25 cellular contexts compared by ENCODE assay signal in the genomic region with DNA sequence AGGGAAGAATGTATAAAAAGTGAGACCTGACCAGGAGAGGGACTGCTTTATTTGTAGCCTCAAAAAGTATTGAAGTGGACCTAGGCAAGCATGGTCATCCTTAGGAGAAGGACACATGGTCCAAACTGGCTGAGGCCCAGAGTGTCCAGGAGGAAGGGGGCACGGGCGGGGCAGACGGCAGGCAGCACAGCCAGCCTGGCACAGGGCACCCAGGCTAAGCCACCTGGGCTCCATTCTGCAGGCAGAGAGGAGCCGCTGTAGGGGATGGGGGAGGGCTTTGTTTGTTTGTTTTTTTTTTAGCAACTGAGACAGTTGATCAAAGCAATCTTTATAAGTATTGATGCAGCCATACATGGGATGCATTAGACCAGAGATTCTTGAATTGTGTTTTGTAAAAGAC.
"Had no signal": no experiment of that assay in that cellular context is flagged by ENCODE, and none has a peak within 500 bp of the region (broad histone marks: within the 10 kb centered on the region; RNA-seq: fewer than 3 reads in every experiment).

No MANE protein-coding gene starts in this region.

- ATAC-seq: activated CD8-positive, alpha-beta T cell treated with anti-CD3 and anti-CD28 coated beads, Interleukin-2, amount 10 ng/mL, durations not matched to agents 7 days and 5 days; body of pancreas; K562; PC-3; WTC11 had no signal

- H3K36me3 ChIP-seq: ascending aorta had no signal

- H3K27me3 Mint-ChIP-seq: activated naive CD4-positive, alpha-beta T cell treated with anti-CD3 and anti-CD28 coated beads, Interleukin-2, amount 50 U/mL, for 24 hours; activated T-cell treated with anti-CD3 and anti-CD28 coated beads, Interleukin-2, amount 50 U/mL, for 24 hours had no signal

- H3K4me1 Mint-ChIP-seq: activated naive CD4-positive, alpha-beta T cell treated with anti-CD3 and anti-CD28 coated beads, Interleukin-2, amount 50 U/mL, for 24 hours had no signal

- DNase-seq: activated CD4-positive, alpha-beta T cell treated with anti-CD3 and anti-CD28 coated beads for 48 hours; activated CD4-positive, alpha-beta T cell treated with anti-CD3 and anti-CD28 coated beads, Interleukin-2, amount 50 U/mL, for 4 hours; activated CD4-positive, CD25-positive, alpha-beta regulatory T cell treated with anti-CD3 and anti-CD28 coated beads, Interleukin-2, amount 50 U/mL, for 72 hours; activated CD8-positive, alpha-beta T cell treated with anti-CD3 and anti-CD28 coated beads, Interleukin-2, amount 10 ng/mL, durations not matched to agents 7 days and 5 days; activated effector memory CD4-positive, alpha-beta T cell treated with Interleukin-2 at 50 U/mL for 16 hours; activated naive CD4-positive, alpha-beta T cell; activated T-cell treated with anti-CD3 and anti-CD28 coated beads, Interleukin-2, amount 50 U/mL, for 24 hours; body of pancreas; central memory CD4-positive, alpha-beta T cell; Karpas-422; MM.1S; NCI-H1105; NCI-H1436 treated with DMSO at 0.1 percent for 48 hours; NCI-H187; NCI-H2081; NCI-H526; PC-3; SHP77 treated with DMSO at 0.1 percent for 48 hours; T-helper 9 cell had no signal

- H3K4me3 ChIP-seq: ascending aorta, body of pancreas, K562 had no signal

- H3K4me3 Mint-ChIP-seq: activated CD8-positive, alpha-beta T cell treated with anti-CD3 and anti-CD28 coated beads, Interleukin-2, amount 10 ng/mL, durations not matched to agents 7 days and 5 days; activated naive CD4-positive, alpha-beta T cell treated with anti-CD3 and anti-CD28 coated beads, Interleukin-2, amount 50 U/mL, for 24 hours; activated T-cell treated with anti-CD3 and anti-CD28 coated beads, Interleukin-2, amount 50 U/mL, for 24 hours; activated T-helper 1 cell treated with anti-CD3 and anti-CD28 coated beads, Interleukin-12 subunit alpha, Interleukin-12 subunit beta, Interleukin-2, Interleukin-4 antibody, amounts not matched to agents 30 ng/mL and 10 ng/mL and 1 ng/mL, durations not matched to agents 14 hours and 24 hours and 36 hours; T-helper 1 cell treated with Interleukin-12 subunit alpha and Interleukin-12 subunit beta and Interleukin-4 antibody, amounts not matched to agents 30 μg/mL and 1 μg/mL, for 36 hours; WTC11 had no signal

- H3K27me3 ChIP-seq: ascending aorta, body of pancreas had no signal

- H3K36me3 Mint-ChIP-seq: activated naive CD4-positive, alpha-beta T cell treated with anti-CD3 and anti-CD28 coated beads, Interleukin-2, amount 50 U/mL, for 24 hours; WTC11 had no signal

- H3K9me3 ChIP-seq: ascending aorta, body of pancreas had no signal

- H3K27ac Mint-ChIP-seq: activated CD8-positive, alpha-beta T cell treated with anti-CD3 and anti-CD28 coated beads, Interleukin-2, amount 10 ng/mL, durations not matched to agents 7 days and 5 days; activated naive CD4-positive, alpha-beta T cell treated with anti-CD3 and anti-CD28 coated beads, Interleukin-2, amount 50 U/mL, for 24 hours; activated T-cell treated with anti-CD3 and anti-CD28 coated beads, Interleukin-2, amount 50 U/mL, for 24 hours; activated T-helper 1 cell treated with anti-CD3 and anti-CD28 coated beads, Interleukin-12 subunit alpha, Interleukin-12 subunit beta, Interleukin-2, Interleukin-4 antibody, amounts not matched to agents 30 ng/mL and 10 ng/mL and 1 ng/mL, durations not matched to agents 14 hours and 24 hours and 36 hours; T-helper 1 cell treated with Interleukin-12 subunit alpha and Interleukin-12 subunit beta and Interleukin-4 antibody, amounts not matched to agents 30 μg/mL and 1 μg/mL, for 36 hours had no signal

- H3K4me1 ChIP-seq: ascending aorta, body of pancreas had no signal

- H3K27ac ChIP-seq: ascending aorta, body of pancreas had no signal
